ENCODE assay signal across 27 cellular contexts in genomic region chr1:40830419-40830943, GRCh38. TPM values are rescaled to one million over a fixed set of nuclear protein-coding genes. Genes with fewer than 3 reads are reported as not detected.
"Had no signal": no experiment of that assay in that cellular context is flagged by ENCODE, and none has a peak within 500 bp of the region (broad histone marks: within the 10 kb centered on the region; RNA-seq: fewer than 3 reads in every experiment).

No MANE protein-coding gene starts in this region.

- H3K27ac ChIP-seq: ascending aorta, esophagus muscularis mucosa, foreskin keratinocyte, gastrocnemius medialis had no signal

- H3K27me3 ChIP-seq: ascending aorta, esophagus muscularis mucosa, gastrocnemius medialis had no signal

- H3K36me3 Mint-ChIP-seq: activated naive CD4-positive, alpha-beta T cell treated with anti-CD3 and anti-CD28 coated beads, Interleukin-2, amount 10 ng/mL, durations not matched to agents 7 days and 5 days; activated naive CD4-positive, alpha-beta T cell treated with anti-CD3 and anti-CD28 coated beads, Interleukin-2, amount 50 U/mL, for 72 hours; brain had no signal

- H3K9me3 ChIP-seq: ascending aorta, esophagus muscularis mucosa, gastrocnemius medialis had no signal

- H3K27ac Mint-ChIP-seq: activated CD8-positive, alpha-beta T cell treated with anti-CD3 and anti-CD28 coated beads for 36 hours; activated naive CD4-positive, alpha-beta T cell treated with anti-CD3 and anti-CD28 coated beads, Interleukin-2, amount 10 ng/mL, durations not matched to agents 7 days and 5 days; activated naive CD4-positive, alpha-beta T cell treated with anti-CD3 and anti-CD28 coated beads, Interleukin-2, amount 50 U/mL, for 72 hours; activated naive CD8-positive, alpha-beta T cell treated with anti-CD3 and anti-CD28 coated beads, Interleukin-2, amount 10 ng/mL, durations not matched to agents 7 days and 5 days; brain; effector memory CD8-positive, alpha-beta T cell had no signal

- H3K36me3 ChIP-seq: gastrocnemius medialis had no signal

- H3K4me3 Mint-ChIP-seq: activated CD8-positive, alpha-beta T cell treated with anti-CD3 and anti-CD28 coated beads for 36 hours; activated naive CD4-positive, alpha-beta T cell treated with anti-CD3 and anti-CD28 coated beads, Interleukin-2, amount 10 ng/mL, durations not matched to agents 7 days and 5 days; activated naive CD8-positive, alpha-beta T cell treated with anti-CD3 and anti-CD28 coated beads, Interleukin-2, amount 10 ng/mL, durations not matched to agents 7 days and 5 days; brain; central memory CD8-positive, alpha-beta T cell; effector memory CD8-positive, alpha-beta T cell had no signal

- H3K4me1 ChIP-seq: foreskin keratinocyte, gastrocnemius medialis had no signal

- H3K27me3 Mint-ChIP-seq: activated CD8-positive, alpha-beta T cell treated with anti-CD3 and anti-CD28 coated beads for 36 hours; central memory CD8-positive, alpha-beta T cell; effector memory CD8-positive, alpha-beta T cell had no signal

- H3K4me3 ChIP-seq: ascending aorta, esophagus muscularis mucosa, gastrocnemius medialis had no signal

- DNase-seq: activated CD4-positive, alpha-beta T cell treated with anti-CD3 and anti-CD28 coated beads for 4 hours; activated CD4-positive, alpha-beta T cell treated with anti-CD3 and anti-CD28 coated beads, Interleukin-2, amount 50 U/mL, for 1 hour; activated CD4-positive, alpha-beta T cell treated with anti-CD3 and anti-CD28 coated beads, Interleukin-2, amount 50 U/mL, for 48 hours; activated CD4-positive, CD25-positive, alpha-beta regulatory T cell; activated CD4-positive, CD25-positive, alpha-beta regulatory T cell treated with anti-CD3 and anti-CD28 coated beads, Interleukin-2, amount 50 U/mL, for 72 hours; activated CD8-positive, alpha-beta memory T cell treated with anti-CD3 and anti-CD28 coated beads for 24 hours; activated CD8-positive, alpha-beta T cell treated with anti-CD3 and anti-CD28 coated beads for 36 hours; activated gamma-delta T cell; activated naive CD4-positive, alpha-beta T cell; activated naive CD4-positive, alpha-beta T cell treated with anti-CD3 and anti-CD28 coated beads, Interleukin-2, amount 10 ng/mL, durations not matched to agents 7 days and 5 days; activated naive CD8-positive, alpha-beta T cell treated with anti-CD3 and anti-CD28 coated beads, Interleukin-2, amount 10 ng/mL, durations not matched to agents 7 days and 5 days; activated T-cell treated with anti-CD3 and anti-CD28 coated beads, Interleukin-2, amount 50 U/mL, for 1 hour; activated T-cell treated with anti-CD3 and anti-CD28 coated beads, Interleukin-2, amount 50 U/mL, for 48 hours; cortex of kidney; dermis blood vessel endothelial cell; effector CD4-positive, alpha-beta T cell; effector memory CD8-positive, alpha-beta T cell; erythroblast; gastrocnemius medialis; glutamatergic neuron; T-helper 2 cell had no signal

- H3K9me3 Mint-ChIP-seq: activated CD8-positive, alpha-beta T cell treated with anti-CD3 and anti-CD28 coated beads for 36 hours; activated naive CD4-positive, alpha-beta T cell treated with anti-CD3 and anti-CD28 coated beads, Interleukin-2, amount 10 ng/mL, durations not matched to agents 7 days and 5 days; activated naive CD4-positive, alpha-beta T cell treated with anti-CD3 and anti-CD28 coated beads, Interleukin-2, amount 50 U/mL, for 72 hours; activated naive CD8-positive, alpha-beta T cell treated with anti-CD3 and anti-CD28 coated beads, Interleukin-2, amount 10 ng/mL, durations not matched to agents 7 days and 5 days; central memory CD8-positive, alpha-beta T cell; effector memory CD8-positive, alpha-beta T cell had no signal

RNA-seq across cellular contexts. Expression of gene KCNQ4, which starts 46.9 kb away (rescaled TPM):
- total RNA-seq: dermis blood vessel endothelial cell, foreskin keratinocyte had no signal
